1 cellular context compared by ENCODE assay signal in the genomic region with DNA sequence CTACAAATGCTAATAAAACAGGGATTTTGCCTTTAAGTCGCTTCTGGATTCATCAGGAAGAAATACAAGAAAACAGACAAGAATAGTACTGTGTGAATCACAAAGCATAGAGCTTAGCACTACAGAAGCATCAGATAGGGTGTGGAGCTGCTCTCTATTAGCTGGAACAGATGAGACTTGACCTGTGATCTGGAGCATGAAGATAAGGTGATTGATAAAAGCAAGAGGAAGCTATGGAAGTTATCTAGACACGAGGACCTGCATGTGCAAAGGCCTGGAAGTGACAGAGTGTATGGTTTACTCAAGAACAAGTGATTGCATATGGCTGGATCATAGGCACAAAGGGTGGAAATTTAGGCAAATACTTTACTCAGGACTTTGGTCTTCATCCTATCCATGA.
TF ChIP-seq lines count a peak whose summit lies in the region.

No MANE protein-coding gene starts in this region.

TF ChIP-seq in HepG2, 621 proteins besides CTCF, POLR2A, EP300 and RAD21:
- TF ChIP-seq, protein P1, sequence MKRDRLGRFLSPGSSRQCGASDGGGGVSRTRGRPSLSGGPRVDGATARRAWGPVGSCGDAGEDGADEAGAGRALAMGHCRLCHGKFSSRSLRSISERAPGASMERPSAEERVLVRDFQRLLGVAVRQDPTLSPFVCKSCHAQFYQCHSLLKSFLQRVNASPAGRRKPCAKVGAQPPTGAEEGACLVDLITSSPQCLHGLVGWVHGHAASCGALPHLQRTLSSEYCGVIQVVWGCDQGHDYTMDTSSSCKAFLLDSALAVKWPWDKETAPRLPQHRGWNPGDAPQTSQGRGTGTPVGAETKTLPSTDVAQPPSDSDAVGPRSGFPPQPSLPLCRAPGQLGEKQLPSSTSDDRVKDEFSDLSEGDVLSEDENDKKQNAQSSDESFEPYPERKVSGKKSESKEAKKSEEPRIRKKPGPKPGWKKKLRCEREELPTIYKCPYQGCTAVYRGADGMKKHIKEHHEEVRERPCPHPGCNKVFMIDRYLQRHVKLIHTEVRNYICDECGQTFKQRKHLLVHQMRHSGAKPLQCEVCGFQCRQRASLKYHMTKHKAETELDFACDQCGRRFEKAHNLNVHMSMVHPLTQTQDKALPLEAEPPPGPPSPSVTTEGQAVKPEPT (CRISPR knock-in tag; IDR thresholded peaks at IDR 0.05; ENCODE audit: low read depth): no peak
- TF ChIP-seq, protein P2, sequence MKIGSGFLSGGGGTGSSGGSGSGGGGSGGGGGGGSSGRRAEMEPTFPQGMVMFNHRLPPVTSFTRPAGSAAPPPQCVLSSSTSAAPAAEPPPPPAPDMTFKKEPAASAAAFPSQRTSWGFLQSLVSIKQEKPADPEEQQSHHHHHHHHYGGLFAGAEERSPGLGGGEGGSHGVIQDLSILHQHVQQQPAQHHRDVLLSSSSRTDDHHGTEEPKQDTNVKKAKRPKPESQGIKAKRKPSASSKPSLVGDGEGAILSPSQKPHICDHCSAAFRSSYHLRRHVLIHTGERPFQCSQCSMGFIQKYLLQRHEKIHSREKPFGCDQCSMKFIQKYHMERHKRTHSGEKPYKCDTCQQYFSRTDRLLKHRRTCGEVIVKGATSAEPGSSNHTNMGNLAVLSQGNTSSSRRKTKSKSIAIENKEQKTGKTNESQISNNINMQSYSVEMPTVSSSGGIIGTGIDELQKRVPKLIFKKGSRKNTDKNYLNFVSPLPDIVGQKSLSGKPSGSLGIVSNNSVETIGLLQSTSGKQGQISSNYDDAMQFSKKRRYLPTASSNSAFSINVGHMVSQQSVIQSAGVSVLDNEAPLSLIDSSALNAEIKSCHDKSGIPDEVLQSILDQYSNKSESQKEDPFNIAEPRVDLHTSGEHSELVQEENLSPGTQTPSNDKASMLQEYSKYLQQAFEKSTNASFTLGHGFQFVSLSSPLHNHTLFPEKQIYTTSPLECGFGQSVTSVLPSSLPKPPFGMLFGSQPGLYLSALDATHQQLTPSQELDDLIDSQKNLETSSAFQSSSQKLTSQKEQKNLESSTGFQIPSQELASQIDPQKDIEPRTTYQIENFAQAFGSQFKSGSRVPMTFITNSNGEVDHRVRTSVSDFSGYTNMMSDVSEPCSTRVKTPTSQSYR (CRISPR knock-in tag; IDR thresholded peaks at IDR 0.05; ENCODE audit: borderline replicate concordance): no peak
